In genomic region chr5:178207183-178207916, GRCh38 we compare ENCODE assay signal across 9 cellular contexts. TPM values are rescaled to one million over a fixed set of nuclear protein-coding genes. Genes with fewer than 3 reads are reported as not detected.
DNase-seq lines count a peak whose midpoint lies in the region; ATAC-seq and TF ChIP-seq lines count a peak whose summit lies in the region.
"Had no signal": no experiment of that assay in that cellular context is flagged by ENCODE, and none has a peak within 500 bp of the region (broad histone marks: within the 10 kb centered on the region; RNA-seq: fewer than 3 reads in every experiment).

No MANE protein-coding gene starts in this region.

- H3K27me3 ChIP-seq in BE2C (no peaks in the 10 kb centered on the region), muscle layer of duodenum (ENCODE audit: low read depth, low read length) (no peaks in the 10 kb centered on the region)

- H3K4me1 ChIP-seq in BE2C = peaks cover 6% of the 10 kb centered on the region; the same call in 1 of the 2 replicates
- peaks cover 22 to 25% of the 10 kb centered on the region in 2 donors for H3K4me1 ChIP-seq in muscle layer of duodenum (ENCODE audit: control insufficient read depth in 1 of 2, insufficient read depth in 2 of 2, low read length in 2 of 2)

- H3K36me3 ChIP-seq in BE2C (peaks cover 79% of the 10 kb centered on the region), muscle layer of duodenum (ENCODE audit: control insufficient read depth in 1 of 2, insufficient read depth in 2 of 2, low read length in 2 of 2) (peaks cover 58 to 61% of the 10 kb centered on the region in 2 donors)

- no peak for TF ChIP-seq CTCF in BE2C (IDR thresholded peaks at IDR 0.05; ENCODE audit: low read depth, low read length)
- TF ChIP-seq CTCF in cardiac fibroblast (IDR thresholded peaks at IDR 0.05; ENCODE audit: low read depth, low read length) = no peak

- peak overlapping the region; percentile 81 for H3K27ac ChIP-seq in muscle layer of duodenum (ENCODE audit: low read length)

- ATAC-seq in HG03469 (IDR thresholded peaks at IDR 0.05; ENCODE audit: unreplicated experiment) = no peak

- H3K4me3 ChIP-seq in BE2C (ENCODE audit: low read depth, low read length) (peak overlapping the region; percentile 99; the same call in 1 of the 2 replicates), cardiac fibroblast (replicated peaks in 1 of 2; ENCODE audit: low read depth in 2 of 2, low read length in 2 of 2) (peak overlapping the region in 1 of 2 donors; percentile 73), muscle layer of duodenum (ENCODE audit: low read depth in 1 of 2, low read length in 2 of 2) (peak overlapping the region; percentile 96 to 97)

- DNase-seq in BE2C = no peak
- peak; percentile 19 for DNase-seq in NAMALWA (ENCODE audit: low spot score)
- peak; percentile 69 to 83 for DNase-seq in cardiac fibroblast (ENCODE audit: low read depth in 2 of 2)
- DNase-seq in GM19240 (ENCODE audit: insufficient read length, low spot score) = no peak
- DNase-seq in NCI-H2107 treated with DMSO at 0.1 percent for 48 hours (lab: John Stamatoyannopoulos, UW; ENCODE audit: unreplicated experiment) = no peak
- no peak for DNase-seq in SK-N-DZ (ENCODE audit: low spot score)

- no peaks in the 10 kb centered on the region for H3K9me3 ChIP-seq in BE2C
- no peaks in the 10 kb centered on the region for H3K9me3 ChIP-seq in muscle layer of duodenum (ENCODE audit: control insufficient read depth in 1 of 2, low read length in 2 of 2)

RNA-seq across cellular contexts. Expression of gene HNRNPAB, which starts 3.0 kb away (rescaled TPM):
- polyA plus RNA-seq in BE2C (2012; ENCODE audit: insufficient read depth, insufficient read length, low read depth) = 282 TPM
- polyA plus RNA-seq in SK-N-DZ (2014; cell fraction: cytosol; rRNA removed) = 198 and 227 TPM in 2 replicates
- polyA plus RNA-seq in SK-N-DZ (2014; cell fraction: nucleus; rRNA removed) = 117 and 183 TPM in 2 replicates

RNA-seq across cellular contexts. Expression of gene GMCL2, which starts 20.2 kb away (rescaled TPM):
- not detected for polyA plus RNA-seq in BE2C (2012; ENCODE audit: insufficient read depth, insufficient read length, low read depth)
- not detected in 2 replicates for polyA plus RNA-seq in SK-N-DZ (2014; cell fraction: cytosol; rRNA removed)
- not detected in 2 replicates for polyA plus RNA-seq in SK-N-DZ (2014; cell fraction: nucleus; rRNA removed)
- polyA plus RNA-seq: urinary bladder had no signal

RNA-seq across cellular contexts. Expression of gene PHYKPL, which starts 25.3 kb away (rescaled TPM):
- 74.2 TPM for polyA plus RNA-seq in BE2C (2012; ENCODE audit: insufficient read depth, insufficient read length, low read depth)
- polyA plus RNA-seq in SK-N-DZ (2014; cell fraction: cytosol; rRNA removed) = 6.3 and 6.7 TPM in 2 replicates
- 45.2 and 56.1 TPM in 2 replicates for polyA plus RNA-seq in SK-N-DZ (2014; cell fraction: nucleus; rRNA removed)

RNA-seq across cellular contexts. Expression of gene NHP2, which starts 53.7 kb away (rescaled TPM):
- 661 TPM for polyA plus RNA-seq in BE2C (2012; ENCODE audit: insufficient read depth, insufficient read length, low read depth)
- polyA plus RNA-seq in SK-N-DZ (2014; cell fraction: cytosol; rRNA removed) = 979 and 1,102 TPM in 2 replicates
- 486 and 595 TPM in 2 replicates for polyA plus RNA-seq in SK-N-DZ (2014; cell fraction: nucleus; rRNA removed)

Comparison
In these comparisons a context has a peak if more than half of its experiments do, and no peak if none do; other contexts are left out.
1. DNase-seq: peak in NAMALWA (single experiment) and cardiac fibroblast (2 of 2); none in BE2C (single experiment), GM19240 (single experiment), NCI-H2107 treated with DMSO at 0.1 percent for 48 hours (single experiment) and SK-N-DZ (single experiment).